ENCODE assay signal across 11 cellular contexts in genomic region chrX:34893741-34894140, GRCh38. TPM values are rescaled to one million over a fixed set of nuclear protein-coding genes. Genes with fewer than 3 reads are reported as not detected.
A peak's percentile ranks its signal among the peaks of the same experiment; 100 is the strongest.
DNase-seq lines count a peak whose midpoint lies in the region; ATAC-seq and TF ChIP-seq lines count a peak whose summit lies in the region.
"Had no signal": no experiment of that assay in that cellular context is flagged by ENCODE, and none has a peak within 500 bp of the region (broad histone marks: within the 10 kb centered on the region; RNA-seq: fewer than 3 reads in every experiment).

No MANE protein-coding gene starts in this region.

- 81 to 100% methylated on average over 1 of the region's 1 CpG for WGBS in upper lobe of left lung, 2 donors
- WGBS in thyroid gland, 2 donors = 92 to 100% methylated on average over 1 of the region's 1 CpG
- WGBS in transverse colon (ENCODE audit: low coverage in 1 of 2), 2 donors = 65 to 88% methylated on average over 1 of the region's 1 CpG

- in situ Hi-C loops in transverse colon (cut with MboI; ENCODE audit: low pct_ligation_motif_present in 1 of 4, low pct_unique_long_range_greater_than_20kb in 1 of 4, low sequenced_read_pairs in 3 of 4) = no loop called here

- no peaks in the 10 kb centered on the region for H3K27me3 Mint-ChIP-seq in HFFc6 (ENCODE audit: insufficient read depth)

- no peak overlapping the region for H3K4me3 ChIP-seq in ascending aorta
- no peak overlapping the region for H3K4me3 ChIP-seq in upper lobe of left lung
- no peak overlapping the region for H3K4me3 ChIP-seq in thyroid gland (replicated peaks in 1 of 3)
- H3K4me3 ChIP-seq in transverse colon = no peak overlapping the region

- no peak overlapping the region for H3K27ac Mint-ChIP-seq in HFFc6
- H3K27ac Mint-ChIP-seq: natural killer cell had no signal

- DNase-seq in AG20443 (ENCODE audit: low spot score) (peak; percentile 9), HFFc6 (no peak), ascending aorta (ENCODE audit: low spot score in 2 of 2) (no peak), kidney tubule cell (ENCODE audit: low spot score) (peak; percentile 27), upper lobe of left lung (no peak), thyroid gland (no peak), GM10266 (ENCODE audit: extremely low spot score) (no peak), transverse colon (no peak)
- DNase-seq: natural killer cell; stimulated activated CD4-positive, alpha-beta T cell treated with anti-CD3 and anti-CD28 coated beads, Interleukin-4, amount 100 ng/mL, for 4 hours had no signal

- H3K9me3 ChIP-seq in ascending aorta (peaks cover 0 to 3% of the 10 kb centered on the region in 2 donors), upper lobe of left lung (no peaks in the 10 kb centered on the region), thyroid gland (peaks cover 4% of the 10 kb centered on the region), transverse colon (no peaks in the 10 kb centered on the region)

- intact Hi-C loops in ascending aorta (cut with DNase I) (no loop called here), thyroid gland (cut with DNase I) (no loop called here), transverse colon (cut with DNase I; ENCODE audit: low total_unique reads) (no loop called here)

- TF ChIP-seq CTCF in HFFc6 (IDR thresholded peaks at IDR 0.05) = peak; percentile 75
- peak in 2 of 3 experiments; percentile 17 to 31 for TF ChIP-seq CTCF in ascending aorta (IDR thresholded peaks at IDR 0.05)
- TF ChIP-seq CTCF in upper lobe of left lung (IDR thresholded peaks at IDR 0.05) = no peak
- peak in 1 of 6 experiments; percentile 11 for TF ChIP-seq CTCF in thyroid gland (IDR thresholded peaks at IDR 0.05)
- no peak for TF ChIP-seq CTCF in GM10266 (IDR thresholded peaks at IDR 0.05; ENCODE audit: control insufficient read depth, insufficient read depth, low read depth, missing control alignments)
- peak in 1 of 5 experiments; percentile 11 for TF ChIP-seq CTCF in transverse colon (IDR thresholded peaks at IDR 0.05)

- no peak overlapping the region for H3K4me3 Mint-ChIP-seq in HFFc6
- H3K4me3 Mint-ChIP-seq: natural killer cell had no signal

- H3K4me1 ChIP-seq in ascending aorta = no peaks in the 10 kb centered on the region
- H3K4me1 ChIP-seq in upper lobe of left lung = no peaks in the 10 kb centered on the region
- H3K4me1 ChIP-seq in thyroid gland = no peaks in the 10 kb centered on the region
- H3K4me1 ChIP-seq in transverse colon = no peaks in the 10 kb centered on the region

- H3K27me3 ChIP-seq in ascending aorta (no peaks in the 10 kb centered on the region), upper lobe of left lung (no peaks in the 10 kb centered on the region), thyroid gland (no peaks in the 10 kb centered on the region), transverse colon (no peaks in the 10 kb centered on the region)

- ATAC-seq in upper lobe of left lung (ENCODE audit: low FRiP score in 2 of 2) = no peak
- ATAC-seq: natural killer cell had no signal

- H3K9me3 Mint-ChIP-seq in HFFc6 = no peaks in the 10 kb centered on the region

- H3K36me3 ChIP-seq in ascending aorta = no peaks in the 10 kb centered on the region
- H3K36me3 ChIP-seq in upper lobe of left lung = no peaks in the 10 kb centered on the region
- no peaks in the 10 kb centered on the region for H3K36me3 ChIP-seq in thyroid gland
- H3K36me3 ChIP-seq in transverse colon = no peaks in the 10 kb centered on the region

- TF ChIP-seq EP300 in upper lobe of left lung (IDR thresholded peaks at IDR 0.05) = no peak
- TF ChIP-seq EP300 in transverse colon (IDR thresholded peaks at IDR 0.05; ENCODE audit: low read depth) = no peak

- no peak overlapping the region for H3K27ac ChIP-seq in ascending aorta
- H3K27ac ChIP-seq in upper lobe of left lung = no peak overlapping the region
- H3K27ac ChIP-seq in thyroid gland = no peak overlapping the region
- H3K27ac ChIP-seq in transverse colon = no peak overlapping the region

- peaks cover 13% of the 10 kb centered on the region; the same call in 1 of the 2 replicates for H3K4me1 Mint-ChIP-seq in HFFc6 (ENCODE audit: low read depth)
- H3K4me1 Mint-ChIP-seq: natural killer cell had no signal

- TF ChIP-seq POLR2A in upper lobe of left lung (IDR thresholded peaks at IDR 0.05) = no peak
- TF ChIP-seq POLR2A in thyroid gland (IDR thresholded peaks at IDR 0.05) = no peak
- no peak for TF ChIP-seq POLR2A in transverse colon (IDR thresholded peaks at IDR 0.05)

- H3K36me3 Mint-ChIP-seq in HFFc6 (ENCODE audit: low read depth) = 0 out of 2 replicates have a peak, but pooled peaks cover 5% of the 10 kb centered on the region
- H3K36me3 Mint-ChIP-seq: natural killer cell had no signal

RNA-seq across cellular contexts. Expression of gene FAM47B, which starts 48.9 kb away (rescaled TPM):
- total RNA-seq in HFFc6 (2021; fragmentation: NEBNext Ultra II Directional; extraction: Animal tissue kit (Norgen Biotek cat#: 25700)) = not detected
- total RNA-seq in ascending aorta (not detected), upper lobe of left lung (not detected), thyroid gland (not detected), transverse colon (not detected)
- total RNA-seq: natural killer cell, temporal lobe had no signal

Comparison
In these comparisons a context has a peak if more than half of its experiments do, and no peak if none do; other contexts are left out.
1. DNase-seq: peak in AG20443 (single experiment) and kidney tubule cell (single experiment); none in HFFc6 (single experiment), ascending aorta (0 of 2), upper lobe of left lung (0 of 2), thyroid gland (0 of 2), GM10266 (single experiment) and transverse colon (single experiment).
2. CTCF ChIP-seq: peak in HFFc6 (single experiment) and ascending aorta (2 of 3); none in upper lobe of left lung (0 of 6) and GM10266 (single experiment).